Comparison of ENCODE assay signal across 11 cellular contexts in the genomic region with DNA sequence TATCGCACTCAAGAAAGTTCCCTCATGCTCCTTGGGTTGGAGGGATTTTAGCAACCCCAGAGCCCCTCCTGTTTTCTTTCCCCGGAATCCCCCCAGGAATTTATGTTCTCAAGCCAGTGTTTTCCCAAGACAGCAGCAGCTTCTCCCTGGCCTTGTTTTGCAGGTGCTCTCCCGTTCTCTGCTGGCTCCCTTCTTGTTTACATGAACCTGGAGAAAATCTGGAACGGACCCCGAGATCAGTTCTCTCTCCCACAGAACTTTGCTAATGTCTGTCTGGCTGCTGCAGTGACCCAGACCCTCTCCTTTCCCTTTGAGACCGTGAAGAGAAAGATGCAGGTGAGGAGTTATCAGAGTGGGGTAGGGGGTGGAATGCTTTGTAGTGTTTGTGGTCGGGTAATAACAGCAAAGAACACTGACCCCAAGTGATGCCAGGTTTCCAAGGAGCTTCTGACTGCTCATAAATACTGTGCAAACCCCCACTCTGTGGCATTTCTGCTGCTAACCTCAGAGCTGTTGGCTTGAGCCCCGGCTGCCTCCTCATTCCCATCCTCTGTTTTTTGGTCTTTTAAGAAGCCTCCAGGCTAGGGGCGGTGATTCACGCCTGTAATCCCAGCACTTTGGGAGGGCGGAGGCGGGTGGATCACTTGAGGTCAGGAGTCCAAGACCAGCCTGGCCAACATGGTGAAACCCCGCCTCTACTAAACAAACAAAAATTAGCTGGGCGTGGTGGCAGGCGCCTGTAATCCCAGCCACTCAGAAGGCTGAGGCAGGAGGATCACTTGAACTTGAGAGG. TPM values are rescaled to one million over a fixed set of nuclear protein-coding genes. Genes with fewer than 3 reads are reported as not detected.
DNase-seq lines count a peak whose midpoint lies in the region; ATAC-seq, FAIRE-seq and TF ChIP-seq lines count a peak whose summit lies in the region.
"Had no signal": no experiment of that assay in that cellular context is flagged by ENCODE, and none has a peak within 500 bp of the region (broad histone marks: within the 10 kb centered on the region; RNA-seq: fewer than 3 reads in every experiment).

No MANE protein-coding gene starts in this region.

- H3K9me1 ChIP-seq in endothelial cell of umbilical vein (replicated peaks; ENCODE audit: control insufficient read depth, extremely low read depth, insufficient read depth, low read length): no peaks in the 10 kb centered on the region

- CTCF ChIA-PET in endothelial cell of umbilical vein (lab: Charles Lee): no interaction called here

- POLR2A ChIA-PET in endothelial cell of umbilical vein (lab: Charles Lee): no interaction called here

- H3K4me3 ChIP-seq in endothelial cell of umbilical vein (replicated peaks in 1 of 3; ENCODE audit: insufficient read depth in 1 of 3, low read depth in 1 of 3, low read length in 3 of 3) (no peak overlapping the region), pancreas (no peak overlapping the region)

- H3K9me3 ChIP-seq in endothelial cell of umbilical vein (replicated peaks; ENCODE audit: control insufficient read depth, insufficient read depth, low read length) (no peaks in the 10 kb centered on the region), pancreas (no peaks in the 10 kb centered on the region)

- H3K36me3 ChIP-seq in endothelial cell of umbilical vein (ENCODE audit: control insufficient read depth in 2 of 2, extremely low read depth in 1 of 2, insufficient read depth in 2 of 2, low read length in 2 of 2): no peaks in the 10 kb centered on the region
- H3K36me3 ChIP-seq in pancreas: no peaks in the 10 kb centered on the region

- H3K9ac ChIP-seq in endothelial cell of umbilical vein (replicated peaks; ENCODE audit: extremely low read depth, insufficient read depth, low read length): no peak overlapping the region

- H3K4me1 Mint-ChIP-seq in stimulated activated naive CD8-positive, alpha-beta T cell treated with anti-CD3 and anti-CD28 coated beads, Interleukin-15, amount 100 ng/mL, for 72 hours: no peaks in the 10 kb centered on the region
- H3K4me1 Mint-ChIP-seq: nephron had no signal

- H3K27ac Mint-ChIP-seq in stimulated activated naive CD8-positive, alpha-beta T cell treated with anti-CD3 and anti-CD28 coated beads, Interleukin-15, amount 100 ng/mL, for 72 hours: no peak overlapping the region
- H3K27ac Mint-ChIP-seq: nephron had no signal

- H3K4me2 ChIP-seq in endothelial cell of umbilical vein (ENCODE audit: insufficient read depth, low read length): no peak overlapping the region

- intact Hi-C loops in endothelial cell of umbilical vein (cut with micrococcal nuclease) (no loop called here), pancreas (cut with DNase I) (no loop called here)

- H3K27ac ChIP-seq in endothelial cell of umbilical vein (ENCODE audit: insufficient read depth, low read depth, low read length) (no peak overlapping the region), pancreas (no peak overlapping the region)

- TF ChIP-seq CTCF in endothelial cell of umbilical vein (IDR thresholded peaks at IDR 0.05; ENCODE audit: extremely low read depth in 1 of 2, insufficient read depth in 1 of 2, low read depth in 1 of 2, low read length in 2 of 2) (no peak), pancreas (IDR thresholded peaks at IDR 0.05) (no peak)

- ATAC-seq in pancreas: peak; percentile 73 to 86 (median 80)
- no peak for ATAC-seq in stimulated activated naive CD8-positive, alpha-beta T cell treated with anti-CD3 and anti-CD28 coated beads, Interleukin-15, amount 100 ng/mL, for 72 hours
- no peak for ATAC-seq in HG03457 (IDR thresholded peaks at IDR 0.05; ENCODE audit: unreplicated experiment)
- ATAC-seq in GM18498 (IDR thresholded peaks at IDR 0.05; ENCODE audit: unreplicated experiment): no peak

- no peak overlapping the region for H3K4me3 Mint-ChIP-seq in stimulated activated naive CD8-positive, alpha-beta T cell treated with anti-CD3 and anti-CD28 coated beads, Interleukin-15, amount 100 ng/mL, for 72 hours
- H3K4me3 Mint-ChIP-seq: nephron had no signal

- peak; percentile 45 for DNase-seq in COLO829 (ENCODE audit: low spot score)
- peak; percentile 58 for DNase-seq in NCI-H2227 treated with DMSO at 0.1 percent for 48 hours (lab: John Stamatoyannopoulos, UW)
- no peak for DNase-seq in endothelial cell of umbilical vein (ENCODE audit: low read depth, low spot score)
- DNase-seq in pancreas: peak; percentile 35 to 62 (median 54)
- no peak for DNase-seq in GM12892 (ENCODE audit: insufficient read length)
- no peak for DNase-seq in stimulated activated naive CD8-positive, alpha-beta T cell treated with anti-CD3 and anti-CD28 coated beads, Interleukin-15, amount 100 ng/mL, for 72 hours
- DNase-seq: activated CD4-positive, alpha-beta T cell treated with anti-CD3 and anti-CD28 coated beads, Interleukin-2, amount 50 U/mL, for 4 hours; NCI-H1105 had no signal

- H3K79me2 ChIP-seq in endothelial cell of umbilical vein (ENCODE audit: control insufficient read depth, insufficient read depth, low read length): no peaks in the 10 kb centered on the region

- no peaks in the 10 kb centered on the region for H3K9me3 Mint-ChIP-seq in stimulated activated naive CD8-positive, alpha-beta T cell treated with anti-CD3 and anti-CD28 coated beads, Interleukin-15, amount 100 ng/mL, for 72 hours

- H3K4me1 ChIP-seq in endothelial cell of umbilical vein (ENCODE audit: control insufficient read depth, extremely low read depth, insufficient read depth, low read length): no peaks in the 10 kb centered on the region
- H3K4me1 ChIP-seq in pancreas: no peaks in the 10 kb centered on the region

- no peak for TF ChIP-seq POLR2A in endothelial cell of umbilical vein (IDR thresholded peaks at IDR 0.05; ENCODE audit: low read depth, low read length)
- TF ChIP-seq POLR2A in GM12892 (IDR thresholded peaks at IDR 0.05; ENCODE audit: low read depth, low read length): no peak

- H2AFZ ChIP-seq in endothelial cell of umbilical vein (ENCODE audit: low read depth, low read length): no peak overlapping the region

- H3K27me3 ChIP-seq in endothelial cell of umbilical vein (ENCODE audit: control insufficient read depth in 2 of 2, insufficient read depth in 2 of 2, low read length in 2 of 2): no peaks in the 10 kb centered on the region
- H3K27me3 ChIP-seq in pancreas: peaks cover 0 to 9% (median 0%) of the 10 kb centered on the region in 4 donors

- no peaks in the 10 kb centered on the region for H3K27me3 Mint-ChIP-seq in stimulated activated naive CD8-positive, alpha-beta T cell treated with anti-CD3 and anti-CD28 coated beads, Interleukin-15, amount 100 ng/mL, for 72 hours

- WGBS in pancreas, 2 donors: 25 to 41% methylated on average over 15 of the region's 15 CpGs

- dilution Hi-C loops in endothelial cell of umbilical vein (cut with MboI; ENCODE audit: extremely low pct_ligation_motif_present, low sequenced_read_pairs): no loop called here

- peak; percentile 4 for FAIRE-seq in endothelial cell of umbilical vein (lab: Jason Lieb, UNC)
- no peak for FAIRE-seq in pancreas (lab: Jason Lieb, UNC)
- no peak for FAIRE-seq in GM12892 (lab: Jason Lieb, UNC)

- no peaks in the 10 kb centered on the region for H4K20me1 ChIP-seq in endothelial cell of umbilical vein (replicated peaks; ENCODE audit: control insufficient read depth, extremely low read depth, insufficient read depth, low read length)

- no TSS peak for BruUV-seq in endothelial cell of umbilical vein (replicated peaks; lab: Mats Ljungman, UMichigan)

TF ChIP-seq in endothelial cell of umbilical vein, 7 proteins besides CTCF, POLR2A, EP300 and RAD21:
- no peak for TF ChIP-seq MYC (IDR thresholded peaks at IDR 0.05; ENCODE audit: low read depth, low read length)
- no peak for TF ChIP-seq FOS (IDR thresholded peaks at IDR 0.05; ENCODE audit: borderline replicate concordance, insufficient read depth, low read length)
- TF ChIP-seq MAX (IDR thresholded peaks at IDR 0.05; ENCODE audit: insufficient read depth, insufficient read length): no peak
- TF ChIP-seq EZH2 (IDR thresholded peaks at IDR 0.05; ENCODE audit: borderline replicate concordance, low read depth, low read length, severe bottlenecking): no peak
- TF ChIP-seq GATA2 (IDR thresholded peaks at IDR 0.05; ENCODE audit: insufficient read depth, insufficient read length, low read depth, low read length): no peak
- TF ChIP-seq JUN (IDR thresholded peaks at IDR 0.05; ENCODE audit: borderline replicate concordance, insufficient read depth, insufficient read length, low read depth): no peak
- TF ChIP-seq POLR2AphosphoS5 (IDR thresholded peaks at IDR 0.05; ENCODE audit: insufficient read depth, low read depth, low read length): no peak

RNA-seq across cellular contexts. Expression of gene SLC25A43, which starts 11.1 kb away (rescaled TPM):
- total RNA-seq in endothelial cell of umbilical vein (6.7 and 11.5 TPM in 2 replicates), pancreas (1 to 10 TPM; 3.2 to 6.5 (median 4.0) TPM)
- polyA plus RNA-seq in endothelial cell of umbilical vein (7.0 and 7.2 TPM in 2 replicates), pancreas (1 to 10 TPM; 3.7 to 3.8 TPM)
- 7.1 and 7.9 TPM in 2 replicates for polyA plus RNA-seq in endothelial cell of umbilical vein (2011; cell fraction: cytosol; rRNA removed)
- 5.6 and 5.9 TPM in 2 replicates for polyA plus RNA-seq in endothelial cell of umbilical vein (2011; cell fraction: nucleus; rRNA removed)
- 12.0 and 12.5 TPM in 2 replicates for polyA plus RNA-seq in endothelial cell of umbilical vein (2012)
- polyA minus RNA-seq in endothelial cell of umbilical vein: 5.0 and 7.0 TPM in 2 replicates
- polyA minus RNA-seq in endothelial cell of umbilical vein (2011; cell fraction: cytosol; rRNA and poly(A)+ RNA removed): 4.9 TPM
- 4.2 and 5.5 TPM in 2 replicates for polyA minus RNA-seq in endothelial cell of umbilical vein (2011; cell fraction: nucleus; rRNA and poly(A)+ RNA removed)
- polyA plus RNA-seq in GM12892 (2012; ENCODE audit: missing spikeins): 12.6 TPM

RNA-seq across cellular contexts. Expression of gene SLC25A5, which starts 58.0 kb away (rescaled TPM):
- total RNA-seq in endothelial cell of umbilical vein: 379 and 387 TPM in 2 replicates
- polyA plus RNA-seq in endothelial cell of umbilical vein: 562 and 651 TPM in 2 replicates
- 553 and 742 TPM in 2 replicates for polyA plus RNA-seq in endothelial cell of umbilical vein (2011; cell fraction: cytosol; rRNA removed)
- polyA plus RNA-seq in endothelial cell of umbilical vein (2011; cell fraction: nucleus; rRNA removed): 209 and 261 TPM in 2 replicates
- 535 and 641 TPM in 2 replicates for polyA plus RNA-seq in endothelial cell of umbilical vein (2012)
- 359 and 440 TPM in 2 replicates for polyA minus RNA-seq in endothelial cell of umbilical vein
- polyA minus RNA-seq in endothelial cell of umbilical vein (2011; cell fraction: cytosol; rRNA and poly(A)+ RNA removed): 331 TPM
- polyA minus RNA-seq in endothelial cell of umbilical vein (2011; cell fraction: nucleus; rRNA and poly(A)+ RNA removed): 39.5 and 52.0 TPM in 2 replicates
- total RNA-seq in pancreas: 100 to 1,000 TPM; 182 to 462 (median 342) TPM
- polyA plus RNA-seq in pancreas: 100 to 1,000 TPM; 112 to 202 TPM
- 461 TPM for polyA plus RNA-seq in GM12892 (2012; ENCODE audit: missing spikeins)

Comparison
In these comparisons a context has a peak if more than half of its experiments do, and no peak if none do; other contexts are left out.
1. DNase-seq: peak in COLO829 (single experiment), NCI-H2227 treated with DMSO at 0.1 percent for 48 hours (single experiment) and pancreas (6 of 6); none in endothelial cell of umbilical vein (single experiment), GM12892 (single experiment) and stimulated activated naive CD8-positive, alpha-beta T cell treated with anti-CD3 and anti-CD28 coated beads, Interleukin-15, amount 100 ng/mL, for 72 hours (0 of 2).
2. ATAC-seq: peak in pancreas (4 of 4); none in stimulated activated naive CD8-positive, alpha-beta T cell treated with anti-CD3 and anti-CD28 coated beads, Interleukin-15, amount 100 ng/mL, for 72 hours (single experiment), HG03457 (single experiment) and GM18498 (single experiment).